Comparison of ENCODE assay signal across 1 cellular context in genomic region chr3:107523361-107524213, GRCh38.
TF ChIP-seq lines count a peak whose summit lies in the region.

No MANE protein-coding gene starts in this region.

TF ChIP-seq in HEK293, 187 proteins besides CTCF, POLR2A, EP300 and RAD21 (continued from another document and continues in another):
- TF ChIP-seq PRDM2 (tag by site-specific recombination; IDR thresholded peaks at IDR 0.05; ENCODE audit: borderline replicate concordance) (no peak), ZNF394 (tag by site-specific recombination; IDR thresholded peaks at IDR 0.05; ENCODE audit: borderline replicate concordance) (0 out of 2 replicates have a peak, but pooled peaks have one; percentile 32), ZSCAN16 (tag by site-specific recombination; IDR thresholded peaks at IDR 0.05) (0 out of 2 replicates have a peak, but pooled peaks have one; percentile 35), ZNF792 (tag by site-specific recombination; IDR thresholded peaks at IDR 0.05) (no peak), ZNF747 (tag by site-specific recombination; IDR thresholded peaks at IDR 0.05) (no peak), ZNF280D (tag by site-specific recombination; IDR thresholded peaks at IDR 0.05) (no peak), ZFHX2 (tag by site-specific recombination; conservative IDR thresholded peaks at IDR 0.05) (peak; percentile 42; the same call in 1 of the 2 replicates), ZNF645 (tag by site-specific recombination; IDR thresholded peaks at IDR 0.05) (no peak), ZNF785 (tag by site-specific recombination; IDR thresholded peaks at IDR 0.05) (no peak), ZNF626 (tag by site-specific recombination; IDR thresholded peaks at IDR 0.05) (no peak), ZNF311 (tag by site-specific recombination; IDR thresholded peaks at IDR 0.05; ENCODE audit: borderline replicate concordance) (no peak), PRDM1 (tag by site-specific recombination; IDR thresholded peaks at IDR 0.05) (peak; percentile 86), ZNF692 (tag by site-specific recombination; IDR thresholded peaks at IDR 0.05) (peak; percentile 58; the same call in 1 of the 2 replicates), ZNF670 (tag by site-specific recombination; IDR thresholded peaks at IDR 0.05; ENCODE audit: low read depth) (no peak), ZNF623 (tag by site-specific recombination; IDR thresholded peaks at IDR 0.05) (no peak), YY1 (tag by site-specific recombination; IDR thresholded peaks at IDR 0.05) (no peak), EGR2 (tag by site-specific recombination; IDR thresholded peaks at IDR 0.05; ENCODE audit: low read depth) (peak; percentile 80), WT1 (tag by site-specific recombination; IDR thresholded peaks at IDR 0.05) (peak; percentile 82), SP3 (tag by site-specific recombination; IDR thresholded peaks at IDR 0.05) (peak; percentile 61), IKZF3 (tag by site-specific recombination; IDR thresholded peaks at IDR 0.05) (no peak), ZBTB17 (tag by site-specific recombination; IDR thresholded peaks at IDR 0.05) (peak; percentile 92), AEBP2 (tag by site-specific recombination; IDR thresholded peaks at IDR 0.05; ENCODE audit: borderline replicate concordance) (no peak), ZNF426 (tag by site-specific recombination; IDR thresholded peaks at IDR 0.05) (no peak), ZNF157 (tag by site-specific recombination; IDR thresholded peaks at IDR 0.05) (no peak), PATZ1 (tag by site-specific recombination; IDR thresholded peaks at IDR 0.05) (peak; percentile 96), ZNF2 (tag by site-specific recombination; IDR thresholded peaks at IDR 0.05) (0 out of 2 replicates have a peak, but pooled peaks have one; percentile 50), ZNF280C (tag by site-specific recombination; IDR thresholded peaks at IDR 0.05) (no peak), ZNF37A (tag by site-specific recombination; IDR thresholded peaks at IDR 0.05) (no peak), HIC1 (tag by site-specific recombination; IDR thresholded peaks at IDR 0.05) (no peak), GFI1B (tag by site-specific recombination; IDR thresholded peaks at IDR 0.05) (peak; percentile 32; the same call in 1 of the 2 replicates), ZNF341 (tag by site-specific recombination; IDR thresholded peaks at IDR 0.05; ENCODE audit: low read depth) (peak; percentile 86), ZFP3 (tag by site-specific recombination; IDR thresholded peaks at IDR 0.05; ENCODE audit: low read depth) (no peak), ZNF155 (tag by site-specific recombination; IDR thresholded peaks at IDR 0.05) (no peak), ZNF214 (tag by site-specific recombination; IDR thresholded peaks at IDR 0.05; ENCODE audit: borderline replicate concordance) (no peak), ZFP69B (tag by site-specific recombination; IDR thresholded peaks at IDR 0.05) (peak; percentile 42; the same call in 1 of the 2 replicates), ATF2 (tag by site-specific recombination; IDR thresholded peaks at IDR 0.05; ENCODE audit: low read depth) (no peak), SP2 (tag by site-specific recombination; IDR thresholded peaks at IDR 0.05) (no peak)
